Comparison of ENCODE assay signal across 17 cellular contexts in genomic region chr4:135192746-135193535, GRCh38.
"Had no signal": no experiment of that assay in that cellular context is flagged by ENCODE, and none has a peak within 500 bp of the region (broad histone marks: within the 10 kb centered on the region; RNA-seq: fewer than 3 reads in every experiment).

No MANE protein-coding gene starts in this region.

- H3K9me3 ChIP-seq: psoas muscle, SJSA1, thoracic aorta, upper lobe of left lung had no signal

- H3K4me1 ChIP-seq: psoas muscle, SJSA1, upper lobe of left lung had no signal

- H3K27me3 ChIP-seq: SJSA1, upper lobe of left lung had no signal

- H3K36me3 ChIP-seq: SJSA1, thoracic aorta, upper lobe of left lung had no signal

- H3K4me3 ChIP-seq: psoas muscle, SJSA1, skin epidermis, thoracic aorta, upper lobe of left lung had no signal

- DNase-seq: activated CD4-positive, alpha-beta T cell treated with anti-CD3 and anti-CD28 coated beads, Interleukin-2, amount 50 U/mL, for 4 hours; activated gamma-delta T cell; activated T-cell treated with anti-CD3 and anti-CD28 coated beads, Interleukin-2, amount 50 U/mL, for 72 hours; amygdala; cortex of kidney; effector CD4-positive, alpha-beta T cell; kidney; psoas muscle; right cardiac atrium; stimulated activated CD4-positive, alpha-beta T cell treated with anti-CD3 and anti-CD28 coated beads, Interleukin-4, amount 100 ng/mL, for 24 hours; upper lobe of left lung had no signal

- ATAC-seq: activated T-cell treated with anti-CD3 and anti-CD28 coated beads, Interleukin-2, amount 50 U/mL, for 72 hours; esophagus mucosa; left lobe of liver; psoas muscle; right cardiac atrium; stimulated activated memory B cell treated with anti-CD40 and anti-IgM and Interleukin-4, amounts not matched to agents 10 μg/mL and 1 μg/mL and 100 μg/mL, for 72 hours had no signal

- H3K27ac ChIP-seq: psoas muscle, SJSA1, skin epidermis, thoracic aorta, upper lobe of left lung had no signal
